ENCODE assay signal across 13 cellular contexts in genomic region chr2:8153258-8153718, GRCh38.
A peak's percentile ranks its signal among the peaks of the same experiment; 100 is the strongest.
DNase-seq lines count a peak whose midpoint lies in the region; ATAC-seq and TF ChIP-seq lines count a peak whose summit lies in the region.
"Had no signal": no experiment of that assay in that cellular context is flagged by ENCODE, and none has a peak within 500 bp of the region (broad histone marks: within the 10 kb centered on the region; RNA-seq: fewer than 3 reads in every experiment).

No MANE protein-coding gene starts in this region.

- no peak overlapping the region for H3K9ac ChIP-seq in BLaER1
- H3K9ac ChIP-seq in OCI-LY3 (ENCODE audit: low read length), result no peak overlapping the region

- H3K9me3 ChIP-seq in BLaER1, result no peaks in the 10 kb centered on the region
- no peaks in the 10 kb centered on the region for H3K9me3 ChIP-seq in OCI-LY3 (ENCODE audit: insufficient read depth, low read length)
- H3K9me3 ChIP-seq in lower lobe of right lung, result no peaks in the 10 kb centered on the region

- no peaks in the 10 kb centered on the region for H3K27me3 ChIP-seq in BLaER1
- H3K27me3 ChIP-seq in OCI-LY3 (ENCODE audit: low read depth, low read length), result 0 out of 2 replicates have a peak, but pooled peaks cover 3% of the 10 kb centered on the region
- H3K27me3 ChIP-seq in lower lobe of right lung (ENCODE audit: low read depth), result no peaks in the 10 kb centered on the region

- H3K4me1 ChIP-seq in BLaER1 (peaks cover 29% of the 10 kb centered on the region), OCI-LY3 (ENCODE audit: low read length) (peaks cover 31% of the 10 kb centered on the region), lower lobe of right lung (no peaks in the 10 kb centered on the region)

- ATAC-seq in GM19328 (IDR thresholded peaks at IDR 0.05; ENCODE audit: unreplicated experiment) (peak; percentile 14), HG02884 (IDR thresholded peaks at IDR 0.05; ENCODE audit: unreplicated experiment) (peak; percentile 7), HG03108 (IDR thresholded peaks at IDR 0.05; ENCODE audit: unreplicated experiment) (no peak), GM18858 (IDR thresholded peaks at IDR 0.05; ENCODE audit: unreplicated experiment) (no peak), lower lobe of right lung (no peak)

- TF ChIP-seq CTCF in OCI-LY3 (IDR thresholded peaks at IDR 0.05; ENCODE audit: low read depth, low read length) (no peak), lower lobe of right lung (IDR thresholded peaks at IDR 0.05) (no peak)

- H4K20me1 ChIP-seq in BLaER1 (no peaks in the 10 kb centered on the region), OCI-LY3 (ENCODE audit: insufficient read depth, low read length) (no peaks in the 10 kb centered on the region)

- H3K4me3 ChIP-seq in BLaER1 (no peak overlapping the region), OCI-LY3 (ENCODE audit: low read length) (no peak overlapping the region), lower lobe of right lung (no peak overlapping the region)

- no peak overlapping the region for H3K27ac ChIP-seq in BLaER1
- no peak overlapping the region for H3K27ac ChIP-seq in OCI-LY3 (ENCODE audit: low read length)
- H3K27ac ChIP-seq in lower lobe of right lung, result no peak overlapping the region

- DNase-seq in lower lobe of right lung, result no peak
- no peak for DNase-seq in activated gamma-delta T cell (lab: John Stamatoyannopoulos, UW)
- DNase-seq: activated CD4-positive, CD25-positive, alpha-beta regulatory T cell treated with anti-CD3 and anti-CD28 coated beads, Interleukin-2, amount 50 U/mL, for 72 hours; DMS79; erythroblast; NCI-H1694 treated with DMSO at 0.1 percent for 48 hours; stimulated activated naive CD4-positive, alpha-beta T cell treated with Interleukin-2 at 50 U/mL for 16 hours had no signal

- no peaks in the 10 kb centered on the region for H3K79me2 ChIP-seq in OCI-LY3 (ENCODE audit: low read length)

- H3K36me3 ChIP-seq in BLaER1, result no peaks in the 10 kb centered on the region
- H3K36me3 ChIP-seq in OCI-LY3 (replicated peaks; ENCODE audit: low read depth, low read length), result no peaks in the 10 kb centered on the region
- H3K36me3 ChIP-seq in lower lobe of right lung, result no peaks in the 10 kb centered on the region

- H2AFZ ChIP-seq in OCI-LY3 (ENCODE audit: low read depth, low read length), result no peak overlapping the region; the same call in 1 of the 2 replicates

- intact Hi-C loops in lower lobe of right lung (cut with DNase I), result no loop called here

- H3K4me2 ChIP-seq in BLaER1 (peak overlapping the region; percentile 85), OCI-LY3 (ENCODE audit: low read length) (peak overlapping the region; percentile 88)

Comparison
In these comparisons a context has a peak if more than half of its experiments do, and no peak if none do; other contexts are left out.
1. ATAC-seq: peak in GM19328 (single experiment) and HG02884 (single experiment); none in HG03108 (single experiment), GM18858 (single experiment) and lower lobe of right lung (0 of 2).